Comparison of ENCODE assay signal across 19 cellular contexts in the genomic region with DNA sequence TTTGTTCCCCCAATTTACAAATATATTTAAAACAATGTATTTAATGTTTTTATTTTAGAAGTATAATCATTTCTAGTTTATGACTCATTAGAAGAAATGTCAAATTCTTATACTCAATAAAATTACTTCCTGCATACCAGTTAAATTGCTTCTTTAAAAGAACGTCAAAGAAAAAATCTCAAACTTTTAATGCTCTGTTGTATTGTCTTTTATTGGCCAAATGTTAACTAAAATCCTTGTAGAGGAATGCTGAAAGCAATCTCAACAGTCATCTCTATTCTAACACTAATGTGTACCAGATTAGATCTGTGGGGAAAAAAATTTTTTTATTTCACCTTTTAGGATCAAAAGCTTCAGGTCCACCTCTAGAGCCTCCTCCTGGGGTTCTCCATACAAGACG.
"Had no signal": no experiment of that assay in that cellular context is flagged by ENCODE, and none has a peak within 500 bp of the region (broad histone marks: within the 10 kb centered on the region; RNA-seq: fewer than 3 reads in every experiment).

No MANE protein-coding gene starts in this region.

- H3K36me3 ChIP-seq: breast epithelium had no signal

- H3K4me1 ChIP-seq: breast epithelium had no signal

- H3K27ac ChIP-seq: breast epithelium, gastroesophageal sphincter, neutrophil, suprapubic skin had no signal

- H3K9me3 ChIP-seq: breast epithelium, gastroesophageal sphincter, neutrophil, suprapubic skin had no signal

- H3K27me3 ChIP-seq: breast epithelium, gastroesophageal sphincter, neutrophil, suprapubic skin had no signal

- DNase-seq: activated CD4-positive, alpha-beta T cell treated with anti-CD3 and anti-CD28 coated beads, Interleukin-2, amount 50 U/mL, for 4 hours; activated CD4-positive, CD25-positive, alpha-beta regulatory T cell treated with anti-CD3 and anti-CD28 coated beads, Interleukin-2, amount 50 U/mL, for 72 hours; activated naive CD4-positive, alpha-beta T cell treated with Interleukin-2 at 50 U/mL for 16 hours; activated T-cell treated with anti-CD3 and anti-CD28 coated beads for 4 hours; aorta; cerebellar nuclear complex; effector memory CD4-positive, alpha-beta T cell; islet precursor cell; mammary epithelial cell; naive B cell; posterior cingulate gyrus; retina; stimulated activated CD4-positive, alpha-beta T cell treated with anti-CD3 and anti-CD28 coated beads, Interleukin-4, amount 100 ng/mL, for 1 hour; T1000; trophoblast cell had no signal

- H3K4me3 ChIP-seq: breast epithelium, gastroesophageal sphincter, suprapubic skin had no signal
